Comparison of ENCODE assay signal across 1 cellular context in genomic region chr7:93117852-93118530, GRCh38.
TF ChIP-seq lines count a peak whose summit lies in the region.

Gene SAMD9, minus strand, starts transcription at chr7:93117979. Its CDS starts 11,882 bp downstream, at chr7:93106097.

TF ChIP-seq in K562, 482 proteins besides CTCF, POLR2A, EP300 and RAD21 (continued from another document):
- no peak for TF ChIP-seq ZBTB49 (CRISPR knock-in tag; IDR thresholded peaks at IDR 0.05; ENCODE audit: borderline replicate concordance)
- TF ChIP-seq FOXK2 (conservative IDR thresholded peaks at IDR 0.05 in 1 of 2, IDR thresholded peaks at IDR 0.05 in 1 of 2; ENCODE audit: low read depth in 2 of 2) = peak; percentile 72 to 80
- TF ChIP-seq ZNF592 (IDR thresholded peaks at IDR 0.05) = no peak
- TF ChIP-seq DACH1 (IDR thresholded peaks at IDR 0.05; ENCODE audit: partially characterized antibody) = no peak
- TF ChIP-seq SIRT6 (IDR thresholded peaks at IDR 0.05; ENCODE audit: low read depth, low read length) = no peak
- no peak for TF ChIP-seq MECOM (CRISPR knock-in tag; IDR thresholded peaks at IDR 0.05)
- no peak for TF ChIP-seq PCBP1 (IDR thresholded peaks at IDR 0.05; ENCODE audit: low read depth, low read length, poor library complexity, severe bottlenecking)
- TF ChIP-seq, protein P1, sequence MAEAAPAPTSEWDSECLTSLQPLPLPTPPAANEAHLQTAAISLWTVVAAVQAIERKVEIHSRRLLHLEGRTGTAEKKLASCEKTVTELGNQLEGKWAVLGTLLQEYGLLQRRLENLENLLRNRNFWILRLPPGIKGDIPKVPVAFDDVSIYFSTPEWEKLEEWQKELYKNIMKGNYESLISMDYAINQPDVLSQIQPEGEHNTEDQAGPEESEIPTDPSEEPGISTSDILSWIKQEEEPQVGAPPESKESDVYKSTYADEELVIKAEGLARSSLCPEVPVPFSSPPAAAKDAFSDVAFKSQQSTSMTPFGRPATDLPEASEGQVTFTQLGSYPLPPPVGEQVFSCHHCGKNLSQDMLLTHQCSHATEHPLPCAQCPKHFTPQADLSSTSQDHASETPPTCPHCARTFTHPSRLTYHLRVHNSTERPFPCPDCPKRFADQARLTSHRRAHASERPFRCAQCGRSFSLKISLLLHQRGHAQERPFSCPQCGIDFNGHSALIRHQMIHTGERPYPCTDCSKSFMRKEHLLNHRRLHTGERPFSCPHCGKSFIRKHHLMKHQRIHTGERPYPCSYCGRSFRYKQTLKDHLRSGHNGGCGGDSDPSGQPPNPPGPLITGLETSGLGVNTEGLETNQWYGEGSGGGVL (CRISPR knock-in tag; IDR thresholded peaks at IDR 0.05) = no peak
- no peak for TF ChIP-seq CTCFL (IDR thresholded peaks at IDR 0.05; ENCODE audit: borderline replicate concordance, insufficient read depth, low read depth, low read length, poor library complexity, severe bottlenecking)
- no peak for TF ChIP-seq GATAD2B (IDR thresholded peaks at IDR 0.05; ENCODE audit: borderline replicate concordance)
- TF ChIP-seq TAF7 (tag; IDR thresholded peaks at IDR 0.05) = 0 out of 2 replicates have a peak, but pooled peaks have one; percentile 25
- no peak for TF ChIP-seq ZNF444 (CRISPR knock-in tag; IDR thresholded peaks at IDR 0.05)
- TF ChIP-seq ZNF197 (CRISPR knock-in tag; IDR thresholded peaks at IDR 0.05; ENCODE audit: low read depth) = no peak
- TF ChIP-seq POLR2H (tag; IDR thresholded peaks at IDR 0.05; ENCODE audit: low read depth) = peak; percentile 67
- no peak for TF ChIP-seq TCF7 (IDR thresholded peaks at IDR 0.05; ENCODE audit: borderline replicate concordance)
- 0 out of 2 replicates have a peak, but pooled peaks have one; percentile 12 for TF ChIP-seq SPI1 (IDR thresholded peaks at IDR 0.05; ENCODE audit: borderline replicate concordance, low read depth, low read length)
- TF ChIP-seq NCOR1 (IDR thresholded peaks at IDR 0.05) = no peak
- TF ChIP-seq MAX (CRISPR knock-in tag; IDR thresholded peaks at IDR 0.05) = no peak
- TF ChIP-seq, protein P2, sequence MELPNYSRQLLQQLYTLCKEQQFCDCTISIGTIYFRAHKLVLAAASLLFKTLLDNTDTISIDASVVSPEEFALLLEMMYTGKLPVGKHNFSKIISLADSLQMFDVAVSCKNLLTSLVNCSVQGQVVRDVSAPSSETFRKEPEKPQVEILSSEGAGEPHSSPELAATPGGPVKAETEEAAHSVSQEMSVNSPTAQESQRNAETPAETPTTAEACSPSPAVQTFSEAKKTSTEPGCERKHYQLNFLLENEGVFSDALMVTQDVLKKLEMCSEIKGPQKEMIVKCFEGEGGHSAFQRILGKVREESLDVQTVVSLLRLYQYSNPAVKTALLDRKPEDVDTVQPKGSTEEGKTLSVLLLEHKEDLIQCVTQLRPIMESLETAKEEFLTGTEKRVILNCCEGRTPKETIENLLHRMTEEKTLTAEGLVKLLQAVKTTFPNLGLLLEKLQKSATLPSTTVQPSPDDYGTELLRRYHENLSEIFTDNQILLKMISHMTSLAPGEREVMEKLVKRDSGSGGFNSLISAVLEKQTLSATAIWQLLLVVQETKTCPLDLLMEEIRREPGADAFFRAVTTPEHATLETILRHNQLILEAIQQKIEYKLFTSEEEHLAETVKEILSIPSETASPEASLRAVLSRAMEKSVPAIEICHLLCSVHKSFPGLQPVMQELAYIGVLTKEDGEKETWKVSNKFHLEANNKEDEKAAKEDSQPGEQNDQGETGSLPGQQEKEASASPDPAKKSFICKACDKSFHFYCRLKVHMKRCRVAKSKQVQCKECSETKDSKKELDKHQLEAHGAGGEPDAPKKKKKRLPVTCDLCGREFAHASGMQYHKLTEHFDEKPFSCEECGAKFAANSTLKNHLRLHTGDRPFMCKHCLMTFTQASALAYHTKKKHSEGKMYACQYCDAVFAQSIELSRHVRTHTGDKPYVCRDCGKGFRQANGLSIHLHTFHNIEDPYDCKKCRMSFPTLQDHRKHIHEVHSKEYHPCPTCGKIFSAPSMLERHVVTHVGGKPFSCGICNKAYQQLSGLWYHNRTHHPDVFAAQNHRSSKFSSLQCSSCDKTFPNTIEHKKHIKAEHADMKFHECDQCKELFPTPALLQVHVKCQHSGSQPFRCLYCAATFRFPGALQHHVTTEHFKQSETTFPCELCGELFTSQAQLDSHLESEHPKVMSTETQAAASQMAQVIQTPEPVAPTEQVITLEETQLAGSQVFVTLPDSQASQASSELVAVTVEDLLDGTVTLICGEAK (IDR thresholded peaks at IDR 0.05) = 0 out of 2 replicates have a peak, but pooled peaks have one; percentile 36
- TF ChIP-seq, protein P2 (CRISPR knock-in tag; IDR thresholded peaks at IDR 0.05) = no peak
- TF ChIP-seq ZFP91 (CRISPR knock-in tag; IDR thresholded peaks at IDR 0.05) = no peak
- TF ChIP-seq ARID1B (IDR thresholded peaks at IDR 0.05) = no peak
- TF ChIP-seq CCAR2 (IDR thresholded peaks at IDR 0.05; ENCODE audit: low read depth, low read length) = no peak
- TF ChIP-seq XRCC5 (IDR thresholded peaks at IDR 0.05; ENCODE audit: low read depth, low read length) = no peak
- no peak for TF ChIP-seq CBX2 (IDR thresholded peaks at IDR 0.05; ENCODE audit: insufficient read depth, low read length, poor library complexity, severe bottlenecking)
